In genomic region chr17:77296769-77297409, GRCh38 we compare ENCODE assay signal across 14 cellular contexts.
DNase-seq lines count a peak whose midpoint lies in the region; ATAC-seq and TF ChIP-seq lines count a peak whose summit lies in the region.
"Had no signal": no experiment of that assay in that cellular context is flagged by ENCODE, and none has a peak within 500 bp of the region (broad histone marks: within the 10 kb centered on the region; RNA-seq: fewer than 3 reads in every experiment).

No MANE protein-coding gene starts in this region.

- H3K79me1 ChIP-seq in mesenchymal stem cell (replicated peaks; ENCODE audit: low read length, poor library complexity, severe bottlenecking), result peaks cover 25% of the 10 kb centered on the region

- no peak overlapping the region for H3K9ac ChIP-seq in mesenchymal stem cell (ENCODE audit: low read length)

- no peak overlapping the region for H3K4ac ChIP-seq in mesenchymal stem cell (ENCODE audit: low read depth in 1 of 2, low read length in 2 of 2)

- POLR2A ChIA-PET in Panc1 (lab: Charles Lee), result no interaction called here
- POLR2A ChIA-PET in GM10248 (lab: Yijun Ruan, JAX), result no interaction called here

- TF ChIP-seq CTCF in Panc1 (IDR thresholded peaks at IDR 0.05), result no peak
- TF ChIP-seq CTCF in endothelial cell (IDR thresholded peaks at IDR 0.05; ENCODE audit: unreplicated experiment), result no peak
- no peak for TF ChIP-seq CTCF in GM10248 (IDR thresholded peaks at IDR 0.05; ENCODE audit: control extremely low read depth, extremely low read depth, low read depth, missing control alignments)

- H3K18ac ChIP-seq in mesenchymal stem cell (ENCODE audit: low read depth in 1 of 2, low read length in 2 of 2), result no peak overlapping the region

- H4K91ac ChIP-seq in mesenchymal stem cell (ENCODE audit: low read length), result no peak overlapping the region

- H2BK120ac ChIP-seq in mesenchymal stem cell (ENCODE audit: low read depth, low read length), result no peak overlapping the region

- H2AFZ ChIP-seq in mesenchymal stem cell (ENCODE audit: low read depth, low read length), result no peak overlapping the region
- H2AFZ ChIP-seq: GM23338 had no signal

- intact Hi-C loops in Panc1 (cut with micrococcal nuclease; ENCODE audit: unreplicated experiment), result no loop called here

- H3K4me1 Mint-ChIP-seq in endothelial cell (ENCODE audit: unreplicated experiment), result peaks cover 18% of the 10 kb centered on the region
- H3K4me1 Mint-ChIP-seq: CD8-positive, alpha-beta memory T cell had no signal

- CTCF ChIA-PET in Panc1 (lab: Charles Lee), result no interaction called here
- CTCF ChIA-PET in GM10248 (lab: Yijun Ruan, JAX), result interaction anchor here (1.6 kb wide), 1 partner anchor 13 kb away, joined by 4 read pairs; no protein-coding TSS in a partner anchor

- no peak overlapping the region for H4K8ac ChIP-seq in mesenchymal stem cell (ENCODE audit: low read length)

- H3K27ac Mint-ChIP-seq in endothelial cell (ENCODE audit: unreplicated experiment), result peak overlapping the region; percentile 33
- H3K27ac Mint-ChIP-seq: GM23338 had no signal

- H3K36me3 ChIP-seq in Panc1 (ENCODE audit: control insufficient read depth, insufficient read depth, low read length) (peaks cover 7% of the 10 kb centered on the region), mesenchymal stem cell (ENCODE audit: control insufficient read depth in 1 of 2, insufficient read depth in 2 of 2, low read depth in 1 of 2, low read length in 2 of 2) (peaks cover 0 to 41% of the 10 kb centered on the region in 2 experiments)

- no peak for ATAC-seq in Panc1
- ATAC-seq: GM23338 had no signal

- no peak overlapping the region for H3K4me2 ChIP-seq in mesenchymal stem cell (ENCODE audit: low read length, poor library complexity, severe bottlenecking)
- H3K4me2 ChIP-seq: GM23338 had no signal

- peak overlapping the region; percentile 52 for H2BK15ac ChIP-seq in mesenchymal stem cell (ENCODE audit: low read depth, poor library complexity, severe bottlenecking)

- no peak overlapping the region for H2BK12ac ChIP-seq in mesenchymal stem cell (ENCODE audit: low read length in 2 of 2)

- no peaks in the 10 kb centered on the region for H3K27me3 ChIP-seq in Panc1 (ENCODE audit: control insufficient read depth, insufficient read depth, low read length)
- H3K27me3 ChIP-seq in mesenchymal stem cell (ENCODE audit: control insufficient read depth in 1 of 2, insufficient read depth in 1 of 2, low read length in 2 of 2), result no peaks in the 10 kb centered on the region
- H3K27me3 ChIP-seq: BE2C had no signal

- 97% methylated on average over 6 of the region's 6 CpGs for WGBS in mesenchymal stem cell

- TSS peak; percentile 35 for BruUV-seq in Panc1 (replicated peaks; lab: Mats Ljungman, UMichigan)

- H3K27ac ChIP-seq in Panc1 (ENCODE audit: low read length) (peak overlapping the region; percentile 74), mesenchymal stem cell (ENCODE audit: low read length, poor library complexity, severe bottlenecking) (no peak overlapping the region)

- H3K4me1 ChIP-seq in Panc1 (ENCODE audit: control insufficient read depth, insufficient read depth, low read length), result peaks cover 71% of the 10 kb centered on the region
- H3K4me1 ChIP-seq in mesenchymal stem cell (ENCODE audit: control insufficient read depth, insufficient read depth, low read depth, low read length), result peaks cover 17% of the 10 kb centered on the region

- DNase-seq in Panc1 (ENCODE audit: low read depth, low spot score) (no peak), endothelial cell (ENCODE audit: low spot score) (no peak), mesenchymal stem cell (no peak), H4 (ENCODE audit: low spot score) (no peak), GM10248 (ENCODE audit: extremely low spot score) (no peak)
- DNase-seq in activated CD4-positive, alpha-beta T cell treated with anti-CD3 and anti-CD28 coated beads, Interleukin-2, amount 50 U/mL, for 1 hour, result no peak
- DNase-seq: ACHN; BE2C; C1 segment of cervical spinal cord; CD4-positive, CD25-positive, alpha-beta regulatory T cell; CD8-positive, alpha-beta memory T cell; COR-L47; H7 had no signal

- no peak overlapping the region for H3K14ac ChIP-seq in mesenchymal stem cell (ENCODE audit: low read length in 2 of 2)

- no peak overlapping the region for H2AK5ac ChIP-seq in mesenchymal stem cell (ENCODE audit: low read length, severe bottlenecking)

- H3K36me3 Mint-ChIP-seq in endothelial cell (ENCODE audit: low read depth, unreplicated experiment), result peaks cover 17% of the 10 kb centered on the region
- H3K36me3 Mint-ChIP-seq: CD4-positive, CD25-positive, alpha-beta regulatory T cell; CD8-positive, alpha-beta memory T cell had no signal

- H3K27me3 Mint-ChIP-seq in endothelial cell (ENCODE audit: unreplicated experiment), result peaks cover 2% of the 10 kb centered on the region
- H3K27me3 Mint-ChIP-seq: CD4-positive, CD25-positive, alpha-beta regulatory T cell had no signal

- H3K4me3 ChIP-seq in Panc1 (ENCODE audit: low read depth in 2 of 2, low read length in 2 of 2) (no peak overlapping the region), mesenchymal stem cell (ENCODE audit: insufficient read depth in 1 of 2, low read depth in 1 of 2, low read length in 2 of 2) (no peak overlapping the region)
- H3K4me3 ChIP-seq: GM23338 had no signal

- H3K23ac ChIP-seq in mesenchymal stem cell (ENCODE audit: low read length in 2 of 2), result no peak overlapping the region

- peak overlapping the region; percentile 11 for H3K4me3 Mint-ChIP-seq in endothelial cell (ENCODE audit: unreplicated experiment)
- H3K4me3 Mint-ChIP-seq: CD8-positive, alpha-beta memory T cell; GM23338 had no signal

- H3K9me3 Mint-ChIP-seq in endothelial cell (ENCODE audit: unreplicated experiment), result no peaks in the 10 kb centered on the region
- H3K9me3 Mint-ChIP-seq: CD4-positive, CD25-positive, alpha-beta regulatory T cell; CD8-positive, alpha-beta memory T cell; GM23338 had no signal

- in situ Hi-C loops in Panc1 (cut with HindIII; ENCODE audit: low pct_unique_long_range_greater_than_20kb, low sequenced_read_pairs), result no loop called here

- H3K9me3 ChIP-seq in Panc1 (ENCODE audit: control insufficient read depth, insufficient read depth, low read depth, low read length) (no peaks in the 10 kb centered on the region), mesenchymal stem cell (ENCODE audit: control insufficient read depth, low read length) (peaks cover 9% of the 10 kb centered on the region)

- no peak overlapping the region for H2BK5ac ChIP-seq in mesenchymal stem cell (ENCODE audit: low read depth, low read length, poor library complexity, severe bottlenecking)
